In genomic region chr5:107670927-107671741, GRCh38 we compare ENCODE assay signal across 2 cellular contexts.
TF ChIP-seq lines count a peak whose summit lies in the region.

EFNA5 (minus strand) TSS chr5:107670937.

TF ChIP-seq in liver, 16 proteins besides CTCF, POLR2A, EP300 and RAD21 (continued from another document):
- TF ChIP-seq, protein P1, sequence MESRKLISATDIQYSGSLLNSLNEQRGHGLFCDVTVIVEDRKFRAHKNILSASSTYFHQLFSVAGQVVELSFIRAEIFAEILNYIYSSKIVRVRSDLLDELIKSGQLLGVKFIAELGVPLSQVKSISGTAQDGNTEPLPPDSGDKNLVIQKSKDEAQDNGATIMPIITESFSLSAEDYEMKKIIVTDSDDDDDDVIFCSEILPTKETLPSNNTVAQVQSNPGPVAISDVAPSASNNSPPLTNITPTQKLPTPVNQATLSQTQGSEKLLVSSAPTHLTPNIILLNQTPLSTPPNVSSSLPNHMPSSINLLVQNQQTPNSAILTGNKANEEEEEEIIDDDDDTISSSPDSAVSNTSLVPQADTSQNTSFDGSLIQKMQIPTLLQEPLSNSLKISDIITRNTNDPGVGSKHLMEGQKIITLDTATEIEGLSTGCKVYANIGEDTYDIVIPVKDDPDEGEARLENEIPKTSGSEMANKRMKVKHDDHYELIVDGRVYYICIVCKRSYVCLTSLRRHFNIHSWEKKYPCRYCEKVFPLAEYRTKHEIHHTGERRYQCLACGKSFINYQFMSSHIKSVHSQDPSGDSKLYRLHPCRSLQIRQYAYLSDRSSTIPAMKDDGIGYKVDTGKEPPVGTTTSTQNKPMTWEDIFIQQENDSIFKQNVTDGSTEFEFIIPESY (IDR thresholded peaks at IDR 0.05) = no peak
- TF ChIP-seq TAF1 (conservative IDR thresholded peaks at IDR 0.05) (no peak), HNF4A (conservative IDR thresholded peaks at IDR 0.05) (no peak), RXRA (IDR thresholded peaks at IDR 0.05) (no peak), EGR1 (IDR thresholded peaks at IDR 0.05; ENCODE audit: low read depth in 2 of 2) (no peak), NR2F2 (IDR thresholded peaks at IDR 0.05) (no peak), HNF4G (IDR thresholded peaks at IDR 0.05) (no peak), REST (IDR thresholded peaks at IDR 0.05) (no peak), FOXA1 (IDR thresholded peaks at IDR 0.05) (no peak), YY1 (IDR thresholded peaks at IDR 0.05) (no peak), SP1 (IDR thresholded peaks at IDR 0.05) (no peak)
- TF ChIP-seq, protein P2, sequence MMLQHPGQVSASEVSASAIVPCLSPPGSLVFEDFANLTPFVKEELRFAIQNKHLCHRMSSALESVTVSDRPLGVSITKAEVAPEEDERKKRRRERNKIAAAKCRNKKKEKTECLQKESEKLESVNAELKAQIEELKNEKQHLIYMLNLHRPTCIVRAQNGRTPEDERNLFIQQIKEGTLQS (IDR thresholded peaks at IDR 0.05) = no peak
- TF ChIP-seq, protein P3, sequence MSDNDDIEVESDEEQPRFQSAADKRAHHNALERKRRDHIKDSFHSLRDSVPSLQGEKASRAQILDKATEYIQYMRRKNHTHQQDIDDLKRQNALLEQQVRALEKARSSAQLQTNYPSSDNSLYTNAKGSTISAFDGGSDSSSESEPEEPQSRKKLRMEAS (IDR thresholded peaks at IDR 0.05) = no peak

TF ChIP-seq in HepG2, 621 proteins besides CTCF, POLR2A, EP300 and RAD21 (continued from another document):
- TF ChIP-seq, protein P4, sequence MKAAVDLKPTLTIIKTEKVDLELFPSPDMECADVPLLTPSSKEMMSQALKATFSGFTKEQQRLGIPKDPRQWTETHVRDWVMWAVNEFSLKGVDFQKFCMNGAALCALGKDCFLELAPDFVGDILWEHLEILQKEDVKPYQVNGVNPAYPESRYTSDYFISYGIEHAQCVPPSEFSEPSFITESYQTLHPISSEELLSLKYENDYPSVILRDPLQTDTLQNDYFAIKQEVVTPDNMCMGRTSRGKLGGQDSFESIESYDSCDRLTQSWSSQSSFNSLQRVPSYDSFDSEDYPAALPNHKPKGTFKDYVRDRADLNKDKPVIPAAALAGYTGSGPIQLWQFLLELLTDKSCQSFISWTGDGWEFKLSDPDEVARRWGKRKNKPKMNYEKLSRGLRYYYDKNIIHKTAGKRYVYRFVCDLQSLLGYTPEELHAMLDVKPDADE (CRISPR knock-in tag; IDR thresholded peaks at IDR 0.05) = no peak
- TF ChIP-seq ZNF121 (CRISPR knock-in tag; IDR thresholded peaks at IDR 0.05) = no peak
- no peak for TF ChIP-seq ZNF235 (CRISPR knock-in tag; IDR thresholded peaks at IDR 0.05; ENCODE audit: borderline replicate concordance)
- TF ChIP-seq ZNF280B (CRISPR knock-in tag; IDR thresholded peaks at IDR 0.05; ENCODE audit: borderline replicate concordance) = no peak
- no peak for TF ChIP-seq ZNF766 (CRISPR knock-in tag; IDR thresholded peaks at IDR 0.05; ENCODE audit: borderline replicate concordance)
- no peak for TF ChIP-seq RELA (CRISPR knock-in tag; IDR thresholded peaks at IDR 0.05)
- TF ChIP-seq GLI4 (CRISPR knock-in tag; IDR thresholded peaks at IDR 0.05; ENCODE audit: borderline replicate concordance) = no peak
- TF ChIP-seq, protein P5, sequence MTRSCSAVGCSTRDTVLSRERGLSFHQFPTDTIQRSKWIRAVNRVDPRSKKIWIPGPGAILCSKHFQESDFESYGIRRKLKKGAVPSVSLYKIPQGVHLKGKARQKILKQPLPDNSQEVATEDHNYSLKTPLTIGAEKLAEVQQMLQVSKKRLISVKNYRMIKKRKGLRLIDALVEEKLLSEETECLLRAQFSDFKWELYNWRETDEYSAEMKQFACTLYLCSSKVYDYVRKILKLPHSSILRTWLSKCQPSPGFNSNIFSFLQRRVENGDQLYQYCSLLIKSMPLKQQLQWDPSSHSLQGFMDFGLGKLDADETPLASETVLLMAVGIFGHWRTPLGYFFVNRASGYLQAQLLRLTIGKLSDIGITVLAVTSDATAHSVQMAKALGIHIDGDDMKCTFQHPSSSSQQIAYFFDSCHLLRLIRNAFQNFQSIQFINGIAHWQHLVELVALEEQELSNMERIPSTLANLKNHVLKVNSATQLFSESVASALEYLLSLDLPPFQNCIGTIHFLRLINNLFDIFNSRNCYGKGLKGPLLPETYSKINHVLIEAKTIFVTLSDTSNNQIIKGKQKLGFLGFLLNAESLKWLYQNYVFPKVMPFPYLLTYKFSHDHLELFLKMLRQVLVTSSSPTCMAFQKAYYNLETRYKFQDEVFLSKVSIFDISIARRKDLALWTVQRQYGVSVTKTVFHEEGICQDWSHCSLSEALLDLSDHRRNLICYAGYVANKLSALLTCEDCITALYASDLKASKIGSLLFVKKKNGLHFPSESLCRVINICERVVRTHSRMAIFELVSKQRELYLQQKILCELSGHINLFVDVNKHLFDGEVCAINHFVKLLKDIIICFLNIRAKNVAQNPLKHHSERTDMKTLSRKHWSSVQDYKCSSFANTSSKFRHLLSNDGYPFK (CRISPR knock-in tag; IDR thresholded peaks at IDR 0.05; ENCODE audit: borderline replicate concordance) = no peak
- TF ChIP-seq ZNF160 (CRISPR knock-in tag; IDR thresholded peaks at IDR 0.05) = no peak
- TF ChIP-seq, protein P6, sequence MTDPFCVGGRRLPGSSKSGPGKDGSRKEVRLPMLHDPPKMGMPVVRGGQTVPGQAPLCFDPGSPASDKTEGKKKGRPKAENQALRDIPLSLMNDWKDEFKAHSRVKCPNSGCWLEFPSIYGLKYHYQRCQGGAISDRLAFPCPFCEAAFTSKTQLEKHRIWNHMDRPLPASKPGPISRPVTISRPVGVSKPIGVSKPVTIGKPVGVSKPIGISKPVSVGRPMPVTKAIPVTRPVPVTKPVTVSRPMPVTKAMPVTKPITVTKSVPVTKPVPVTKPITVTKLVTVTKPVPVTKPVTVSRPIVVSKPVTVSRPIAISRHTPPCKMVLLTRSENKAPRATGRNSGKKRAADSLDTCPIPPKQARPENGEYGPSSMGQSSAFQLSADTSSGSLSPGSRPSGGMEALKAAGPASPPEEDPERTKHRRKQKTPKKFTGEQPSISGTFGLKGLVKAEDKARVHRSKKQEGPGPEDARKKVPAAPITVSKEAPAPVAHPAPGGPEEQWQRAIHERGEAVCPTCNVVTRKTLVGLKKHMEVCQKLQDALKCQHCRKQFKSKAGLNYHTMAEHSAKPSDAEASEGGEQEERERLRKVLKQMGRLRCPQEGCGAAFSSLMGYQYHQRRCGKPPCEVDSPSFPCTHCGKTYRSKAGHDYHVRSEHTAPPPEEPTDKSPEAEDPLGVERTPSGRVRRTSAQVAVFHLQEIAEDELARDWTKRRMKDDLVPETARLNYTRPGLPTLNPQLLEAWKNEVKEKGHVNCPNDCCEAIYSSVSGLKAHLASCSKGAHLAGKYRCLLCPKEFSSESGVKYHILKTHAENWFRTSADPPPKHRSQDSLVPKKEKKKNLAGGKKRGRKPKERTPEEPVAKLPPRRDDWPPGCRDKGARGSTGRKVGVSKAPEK (CRISPR knock-in tag; IDR thresholded peaks at IDR 0.05; ENCODE audit: borderline replicate concordance) = no peak
- TF ChIP-seq ZNF790 (CRISPR knock-in tag; IDR thresholded peaks at IDR 0.05; ENCODE audit: borderline replicate concordance) = no peak
- TF ChIP-seq, protein P7, sequence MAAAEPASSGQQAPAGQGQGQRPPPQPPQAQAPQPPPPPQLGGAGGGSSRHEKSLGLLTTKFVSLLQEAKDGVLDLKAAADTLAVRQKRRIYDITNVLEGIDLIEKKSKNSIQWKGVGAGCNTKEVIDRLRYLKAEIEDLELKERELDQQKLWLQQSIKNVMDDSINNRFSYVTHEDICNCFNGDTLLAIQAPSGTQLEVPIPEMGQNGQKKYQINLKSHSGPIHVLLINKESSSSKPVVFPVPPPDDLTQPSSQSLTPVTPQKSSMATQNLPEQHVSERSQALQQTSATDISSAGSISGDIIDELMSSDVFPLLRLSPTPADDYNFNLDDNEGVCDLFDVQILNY (CRISPR knock-in tag; conservative IDR thresholded peaks at IDR 0.05) = no peak
- no peak for TF ChIP-seq MLLT10 (CRISPR knock-in tag; IDR thresholded peaks at IDR 0.05)
- TF ChIP-seq NCOA1 (CRISPR knock-in tag; IDR thresholded peaks at IDR 0.05) = no peak
- TF ChIP-seq SETDB1 (CRISPR knock-in tag; IDR thresholded peaks at IDR 0.05; ENCODE audit: borderline replicate concordance) = no peak
- no peak for TF ChIP-seq ZHX1 (CRISPR knock-in tag; IDR thresholded peaks at IDR 0.05; ENCODE audit: low read depth)
- TF ChIP-seq, protein P8, sequence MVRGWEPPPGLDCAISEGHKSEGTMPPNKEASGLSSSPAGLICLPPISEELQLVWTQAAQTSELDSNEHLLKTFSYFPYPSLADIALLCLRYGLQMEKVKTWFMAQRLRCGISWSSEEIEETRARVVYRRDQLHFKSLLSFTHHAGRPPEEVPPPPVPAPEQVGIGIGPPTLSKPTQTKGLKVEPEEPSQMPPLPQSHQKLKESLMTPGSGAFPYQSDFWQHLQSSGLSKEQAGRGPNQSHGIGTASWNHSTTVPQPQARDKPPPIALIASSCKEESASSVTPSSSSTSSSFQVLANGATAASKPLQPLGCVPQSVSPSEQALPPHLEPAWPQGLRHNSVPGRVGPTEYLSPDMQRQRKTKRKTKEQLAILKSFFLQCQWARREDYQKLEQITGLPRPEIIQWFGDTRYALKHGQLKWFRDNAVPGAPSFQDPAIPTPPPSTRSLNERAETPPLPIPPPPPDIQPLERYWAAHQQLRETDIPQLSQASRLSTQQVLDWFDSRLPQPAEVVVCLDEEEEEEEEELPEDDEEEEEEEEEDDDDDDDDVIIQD (CRISPR knock-in tag; IDR thresholded peaks at IDR 0.05; ENCODE audit: low read depth) = no peak
